8 cellular contexts compared by ENCODE assay signal in the genomic region with DNA sequence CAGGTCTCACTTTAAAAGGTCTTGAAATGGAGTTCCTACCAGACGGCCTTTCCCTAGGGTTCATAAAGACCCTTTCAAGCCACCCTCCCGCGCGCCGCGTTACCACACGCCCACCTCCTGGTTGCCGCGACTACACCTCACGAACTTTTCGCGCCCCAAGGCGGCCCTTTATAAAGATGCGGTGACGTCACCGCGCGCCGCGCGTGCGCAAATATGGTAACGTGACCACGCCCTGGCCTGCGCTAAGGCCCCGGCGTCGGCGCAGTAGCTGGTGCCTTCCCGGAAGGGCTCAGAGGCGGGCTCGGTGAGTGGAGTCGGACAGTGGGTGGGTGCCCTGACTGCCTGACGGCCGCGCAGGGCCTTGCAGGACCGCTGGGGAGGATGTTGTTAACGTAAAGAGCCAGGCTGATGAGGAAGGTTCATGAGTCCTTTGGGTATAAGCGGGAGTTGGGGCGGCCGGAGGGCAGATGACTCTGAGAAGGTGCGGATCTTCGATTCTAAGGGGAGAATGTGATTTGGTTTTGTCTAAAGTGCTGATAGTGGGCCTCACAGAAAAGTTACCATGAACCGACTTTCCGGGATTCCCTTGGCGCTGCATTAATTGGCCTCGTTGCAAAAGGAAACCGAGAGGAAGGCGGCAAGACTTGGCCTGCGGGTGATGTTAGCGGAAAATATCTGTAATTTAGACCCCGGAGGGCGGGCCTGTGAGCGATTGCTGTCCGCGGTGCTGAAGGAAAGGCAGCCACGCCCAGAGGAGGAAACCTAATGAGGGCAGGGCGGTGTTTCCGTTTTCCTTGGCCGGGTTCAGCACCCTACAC. TPM values are rescaled to one million over a fixed set of nuclear protein-coding genes. Genes with fewer than 3 reads are reported as not detected.
DNase-seq lines count a peak whose midpoint lies in the region; ATAC-seq and TF ChIP-seq lines count a peak whose summit lies in the region.

No MANE protein-coding gene starts in this region.

- peaks cover 3 to 7% of the 10 kb centered on the region in 2 donors for H3K4me1 Mint-ChIP-seq in effector memory CD8-positive, alpha-beta T cell (ENCODE audit: low read depth in 2 of 2)

- peak overlapping the region; percentile 80 to 88 for H3K27ac Mint-ChIP-seq in effector memory CD8-positive, alpha-beta T cell

- peak; percentile 96 for ATAC-seq in GM18505 (IDR thresholded peaks at IDR 0.05; ENCODE audit: unreplicated experiment)
- ATAC-seq in HG02973 (IDR thresholded peaks at IDR 0.05; ENCODE audit: unreplicated experiment), result peak; percentile 98
- ATAC-seq in effector memory CD8-positive, alpha-beta T cell (replicated peaks), result peak; percentile 91

- peaks cover 0 to 13% of the 10 kb centered on the region in 2 donors for H3K27me3 Mint-ChIP-seq in effector memory CD8-positive, alpha-beta T cell

- H3K9me3 Mint-ChIP-seq in effector memory CD8-positive, alpha-beta T cell, result peaks cover 2 to 12% of the 10 kb centered on the region in 2 donors

- peak overlapping the region; percentile 89 to 94 for H3K4me3 Mint-ChIP-seq in effector memory CD8-positive, alpha-beta T cell

- peak; percentile 86 for DNase-seq in NCI-H345 (lab: John Stamatoyannopoulos, UW)
- DNase-seq in activated CD8-positive, alpha-beta memory T cell treated with anti-CD3 and anti-CD28 coated beads for 4 hours (ENCODE audit: low read depth in 2 of 2), result peak; percentile 6 to 51
- peak; percentile 16 to 22 (median 17) for DNase-seq in effector memory CD8-positive, alpha-beta T cell
- peak; percentile 64 to 83 for DNase-seq in lung microvascular endothelial cell (ENCODE audit: low read depth in 2 of 2)
- DNase-seq in stimulated activated CD4-positive, alpha-beta T cell treated with anti-CD3 and anti-CD28 coated beads, TNF-alpha, amount 100 ng/mL, for 24 hours (ENCODE audit: low read depth in 3 of 3), result peak; percentile 37 to 73 (median 51)
- DNase-seq in NCI-H1048 (lab: John Stamatoyannopoulos, UW), result no peak

- peak; percentile 27 for TF ChIP-seq POLR2A in GM18505 (IDR thresholded peaks at IDR 0.05; ENCODE audit: borderline replicate concordance, extremely low read depth, insufficient read depth, insufficient read length)

- peaks cover 2% of the 10 kb centered on the region for H3K36me3 Mint-ChIP-seq in effector memory CD8-positive, alpha-beta T cell (ENCODE audit: insufficient read depth)

RNA-seq across cellular contexts. Expression of gene FEZF2, which starts 54.4 kb away (rescaled TPM):
- not detected in 2 replicates for total RNA-seq in lung microvascular endothelial cell
